In genomic region chr12:63961048-63961447, GRCh38 we compare ENCODE assay signal across 18 cellular contexts.
DNase-seq lines count a peak whose midpoint lies in the region; ATAC-seq and TF ChIP-seq lines count a peak whose summit lies in the region.
"Had no signal": no experiment of that assay in that cellular context is flagged by ENCODE, and none has a peak within 500 bp of the region (broad histone marks: within the 10 kb centered on the region; RNA-seq: fewer than 3 reads in every experiment).

No MANE protein-coding gene starts in this region.

- DNase-seq in stimulated activated naive CD8-positive, alpha-beta T cell treated with anti-CD3 and anti-CD28 coated beads, Interleukin-15, amount 100 ng/mL, for 72 hours = no peak
- no peak for DNase-seq in stimulated activated naive CD8-positive, alpha-beta T cell treated with anti-CD3 and anti-CD28 coated beads, Interleukin-15, Interleukin-2, amounts not matched to agents 100 U/mL and 50 U/mL, for 24 hours
- DNase-seq in mesenchymal stem cell (no peak), Peyer's patch (no peak), NCI-H2029 treated with DMSO at 0.1 percent for 48 hours (lab: John Stamatoyannopoulos, UW) (no peak)
- no peak for DNase-seq in stimulated activated effector memory CD8-positive, alpha-beta T cell treated with anti-CD3 and anti-CD28 coated beads, Interleukin-12 subunit alpha, Interleukin-12 subunit beta, amount 100 ng/mL, for 72 hours (ENCODE audit: low spot score in 2 of 2)
- DNase-seq: 8988T; Calu3; CD8-positive, alpha-beta T cell; DMS79 treated with DMSO at 0.1 percent for 48 hours; GF-D8; GOT3; H7; HFFc6 had no signal

- H3K79me1 ChIP-seq in mesenchymal stem cell (replicated peaks; ENCODE audit: low read length, poor library complexity, severe bottlenecking) = peaks cover 32% of the 10 kb centered on the region

- no peak overlapping the region for H3K9ac ChIP-seq in mesenchymal stem cell (ENCODE audit: low read length)
- H3K9ac ChIP-seq: BLaER1 treated with 17β-estradiol and CSF1 and Interleukin-3, amounts not matched to agents 10 nM and 100 nM had no signal

- H2BK5ac ChIP-seq in mesenchymal stem cell (ENCODE audit: low read depth, low read length, poor library complexity, severe bottlenecking) = no peak overlapping the region

- no peaks in the 10 kb centered on the region for H3K36me3 Mint-ChIP-seq in stimulated activated effector memory CD8-positive, alpha-beta T cell treated with anti-CD3 and anti-CD28 coated beads, Interleukin-12 subunit alpha, Interleukin-12 subunit beta, amount 100 ng/mL, for 72 hours
- H3K36me3 Mint-ChIP-seq: CD8-positive, alpha-beta T cell had no signal

- no peaks in the 10 kb centered on the region for H3K27me3 Mint-ChIP-seq in stimulated activated naive CD8-positive, alpha-beta T cell treated with anti-CD3 and anti-CD28 coated beads, Interleukin-15, amount 100 ng/mL, for 72 hours

- no peak overlapping the region for H2AFZ ChIP-seq in mesenchymal stem cell (ENCODE audit: low read depth, low read length)

- TF ChIP-seq POLR2A in Peyer's patch (IDR thresholded peaks at IDR 0.05) = no peak

- H3K4me3 Mint-ChIP-seq in stimulated activated naive CD8-positive, alpha-beta T cell treated with anti-CD3 and anti-CD28 coated beads, Interleukin-15, amount 100 ng/mL, for 72 hours = no peak overlapping the region
- H3K4me3 Mint-ChIP-seq in stimulated activated effector memory CD8-positive, alpha-beta T cell treated with anti-CD3 and anti-CD28 coated beads, Interleukin-12 subunit alpha, Interleukin-12 subunit beta, amount 100 ng/mL, for 72 hours = no peak overlapping the region
- H3K4me3 Mint-ChIP-seq: B cell; CD8-positive, alpha-beta T cell; HFFc6 had no signal

- no peak overlapping the region for H2AK5ac ChIP-seq in mesenchymal stem cell (ENCODE audit: low read length, severe bottlenecking)

- H4K8ac ChIP-seq in mesenchymal stem cell (ENCODE audit: low read length) = no peak overlapping the region

- peaks cover 2% of the 10 kb centered on the region for H3K4me1 ChIP-seq in mesenchymal stem cell (ENCODE audit: control insufficient read depth, insufficient read depth, low read depth, low read length)
- H3K4me1 ChIP-seq in Peyer's patch = no peaks in the 10 kb centered on the region

- no peak overlapping the region for H3K4ac ChIP-seq in mesenchymal stem cell (ENCODE audit: low read depth in 1 of 2, low read length in 2 of 2)

- H4K91ac ChIP-seq in mesenchymal stem cell (ENCODE audit: low read length) = peak overlapping the region; percentile 0

- WGBS in mesenchymal stem cell = 96% methylated on average over 3 of the region's 5 CpGs

- H3K9me3 Mint-ChIP-seq in stimulated activated naive CD8-positive, alpha-beta T cell treated with anti-CD3 and anti-CD28 coated beads, Interleukin-15, amount 100 ng/mL, for 72 hours = no peaks in the 10 kb centered on the region
- H3K9me3 Mint-ChIP-seq in stimulated activated effector memory CD8-positive, alpha-beta T cell treated with anti-CD3 and anti-CD28 coated beads, Interleukin-12 subunit alpha, Interleukin-12 subunit beta, amount 100 ng/mL, for 72 hours = no peaks in the 10 kb centered on the region
- H3K9me3 Mint-ChIP-seq: CD8-positive, alpha-beta T cell; HFFc6 had no signal

- no peak overlapping the region for H3K27ac Mint-ChIP-seq in stimulated activated naive CD8-positive, alpha-beta T cell treated with anti-CD3 and anti-CD28 coated beads, Interleukin-15, amount 100 ng/mL, for 72 hours
- no peak overlapping the region for H3K27ac Mint-ChIP-seq in stimulated activated effector memory CD8-positive, alpha-beta T cell treated with anti-CD3 and anti-CD28 coated beads, Interleukin-12 subunit alpha, Interleukin-12 subunit beta, amount 100 ng/mL, for 72 hours
- H3K27ac Mint-ChIP-seq: B cell; CD8-positive, alpha-beta T cell; HFFc6 had no signal

- H3K27me3 ChIP-seq in mesenchymal stem cell (ENCODE audit: control insufficient read depth in 1 of 2, insufficient read depth in 1 of 2, low read length in 2 of 2) (no peaks in the 10 kb centered on the region), Peyer's patch (no peaks in the 10 kb centered on the region)
- H3K27me3 ChIP-seq: BLaER1 treated with 17β-estradiol and CSF1 and Interleukin-3, amounts not matched to agents 10 nM and 100 nM had no signal

- no peak overlapping the region for H3K4me2 ChIP-seq in mesenchymal stem cell (ENCODE audit: low read length, poor library complexity, severe bottlenecking)

- H2BK15ac ChIP-seq in mesenchymal stem cell (ENCODE audit: low read depth, poor library complexity, severe bottlenecking) = no peak overlapping the region

- TF ChIP-seq CTCF in Peyer's patch (IDR thresholded peaks at IDR 0.05) = no peak

- H3K4me3 ChIP-seq in mesenchymal stem cell (ENCODE audit: insufficient read depth in 1 of 2, low read depth in 1 of 2, low read length in 2 of 2) = no peak overlapping the region
- no peak overlapping the region for H3K4me3 ChIP-seq in Peyer's patch
- H3K4me3 ChIP-seq: BLaER1 treated with 17β-estradiol and CSF1 and Interleukin-3, amounts not matched to agents 10 nM and 100 nM had no signal

- H3K18ac ChIP-seq in mesenchymal stem cell (ENCODE audit: low read depth in 1 of 2, low read length in 2 of 2) = peak overlapping the region in 1 of 2 experiments; percentile 6

- H2BK12ac ChIP-seq in mesenchymal stem cell (ENCODE audit: low read length in 2 of 2) = no peak overlapping the region

- no peak overlapping the region for H3K23ac ChIP-seq in mesenchymal stem cell (ENCODE audit: low read length in 2 of 2)

- H3K14ac ChIP-seq in mesenchymal stem cell (ENCODE audit: low read length in 2 of 2) = no peak overlapping the region

- ATAC-seq in stimulated activated naive CD8-positive, alpha-beta T cell treated with anti-CD3 and anti-CD28 coated beads, Interleukin-15, amount 100 ng/mL, for 72 hours = peak; percentile 15
- no peak for ATAC-seq in stimulated activated naive CD8-positive, alpha-beta T cell treated with anti-CD3 and anti-CD28 coated beads, Interleukin-15, Interleukin-2, amounts not matched to agents 100 U/mL and 50 U/mL, for 24 hours
- peak; percentile 20 for ATAC-seq in stimulated activated effector memory CD8-positive, alpha-beta T cell treated with anti-CD3 and anti-CD28 coated beads, Interleukin-12 subunit alpha, Interleukin-12 subunit beta, amount 100 ng/mL, for 72 hours
- ATAC-seq in HG03139 (IDR thresholded peaks at IDR 0.05; ENCODE audit: unreplicated experiment) = no peak
- ATAC-seq: CD8-positive, alpha-beta T cell; HCT116 had no signal

- no peaks in the 10 kb centered on the region for H3K4me1 Mint-ChIP-seq in stimulated activated naive CD8-positive, alpha-beta T cell treated with anti-CD3 and anti-CD28 coated beads, Interleukin-15, amount 100 ng/mL, for 72 hours
- no peaks in the 10 kb centered on the region for H3K4me1 Mint-ChIP-seq in stimulated activated effector memory CD8-positive, alpha-beta T cell treated with anti-CD3 and anti-CD28 coated beads, Interleukin-12 subunit alpha, Interleukin-12 subunit beta, amount 100 ng/mL, for 72 hours
- H3K4me1 Mint-ChIP-seq: B cell had no signal

- H3K36me3 ChIP-seq in mesenchymal stem cell (ENCODE audit: control insufficient read depth in 1 of 2, insufficient read depth in 2 of 2, low read depth in 1 of 2, low read length in 2 of 2) (peaks cover 4 to 33% of the 10 kb centered on the region in 2 experiments), Peyer's patch (no peaks in the 10 kb centered on the region)
- H3K36me3 ChIP-seq: BLaER1 treated with 17β-estradiol and CSF1 and Interleukin-3, amounts not matched to agents 10 nM and 100 nM had no signal

- H2BK120ac ChIP-seq in mesenchymal stem cell (ENCODE audit: low read depth, low read length) = no peak overlapping the region

- H3K9me3 ChIP-seq in mesenchymal stem cell (ENCODE audit: control insufficient read depth, low read length) (no peaks in the 10 kb centered on the region), Peyer's patch (no peaks in the 10 kb centered on the region)
- H3K9me3 ChIP-seq: BLaER1 treated with 17β-estradiol and CSF1 and Interleukin-3, amounts not matched to agents 10 nM and 100 nM had no signal

- H3K27ac ChIP-seq in mesenchymal stem cell (ENCODE audit: low read length, poor library complexity, severe bottlenecking) = no peak overlapping the region
- no peak overlapping the region for H3K27ac ChIP-seq in Peyer's patch
- H3K27ac ChIP-seq: BLaER1 treated with 17β-estradiol and CSF1 and Interleukin-3, amounts not matched to agents 10 nM and 100 nM had no signal

Comparison
In these comparisons a context has a peak if more than half of its experiments do, and no peak if none do; other contexts are left out.
1. ATAC-seq: peak in stimulated activated naive CD8-positive, alpha-beta T cell treated with anti-CD3 and anti-CD28 coated beads, Interleukin-15, amount 100 ng/mL, for 72 hours (single experiment) and stimulated activated effector memory CD8-positive, alpha-beta T cell treated with anti-CD3 and anti-CD28 coated beads, Interleukin-12 subunit alpha, Interleukin-12 subunit beta, amount 100 ng/mL, for 72 hours (single experiment); none in stimulated activated naive CD8-positive, alpha-beta T cell treated with anti-CD3 and anti-CD28 coated beads, Interleukin-15, Interleukin-2, amounts not matched to agents 100 U/mL and 50 U/mL, for 24 hours (single experiment) and HG03139 (single experiment).